In the genomic region with DNA sequence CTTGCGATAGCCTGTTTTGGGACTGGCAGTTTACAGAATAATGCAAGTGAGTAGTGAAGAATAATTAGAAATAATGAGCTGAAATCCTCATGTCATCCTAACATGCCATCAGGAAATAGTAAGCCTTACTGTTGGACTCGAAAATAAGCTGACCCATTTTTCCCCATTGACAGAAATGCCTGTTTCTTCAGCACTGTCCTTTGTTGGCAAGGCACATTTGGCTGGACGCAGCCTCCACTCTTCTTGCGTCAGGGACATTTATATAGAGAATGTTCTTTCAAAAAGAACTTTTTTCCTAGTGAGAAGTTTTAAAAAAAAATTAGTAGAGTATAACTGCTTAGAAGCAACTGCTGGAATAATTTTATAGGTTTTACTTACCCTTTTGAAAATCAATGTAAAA, we compare ENCODE assay signal across 16 cellular contexts.
"Had no signal": no experiment of that assay in that cellular context is flagged by ENCODE, and none has a peak within 500 bp of the region (broad histone marks: within the 10 kb centered on the region; RNA-seq: fewer than 3 reads in every experiment).

No MANE protein-coding gene starts in this region.

- H3K4me3 ChIP-seq: spleen, upper lobe of right lung had no signal

- H3K36me3 ChIP-seq: spleen, upper lobe of right lung had no signal

- H3K27me3 ChIP-seq: spleen, upper lobe of right lung had no signal

- H3K9me3 ChIP-seq: spleen, upper lobe of right lung had no signal

- H3K27ac ChIP-seq: upper lobe of right lung had no signal

- DNase-seq: activated CD4-positive, alpha-beta T cell treated with anti-CD3 and anti-CD28 coated beads for 48 hours; activated CD8-positive, alpha-beta memory T cell treated with anti-CD3 and anti-CD28 coated beads, Interleukin-2, amount 50 U/mL, for 48 hours; activated CD8-positive, alpha-beta T cell treated with anti-CD3 and anti-CD28 coated beads, Interleukin-2, amount 10 ng/mL, durations not matched to agents 7 days and 5 days; activated naive CD8-positive, alpha-beta T cell treated with anti-CD3 and anti-CD28 coated beads, Interleukin-2, amount 10 ng/mL, durations not matched to agents 7 days and 5 days; aorta; cortex of kidney; effector memory CD8-positive, alpha-beta T cell; glutamatergic neuron; immature natural killer cell; left colon; mesenchymal stem cell; nephron progenitor cell; spleen; stimulated activated CD4-positive, alpha-beta T cell treated with anti-CD3 and anti-CD28 coated beads, Interleukin-2, amount 100 ng/mL, for 24 hours; stimulated activated naive CD4-positive, alpha-beta T cell treated with Interleukin-2 at 50 U/mL for 16 hours; upper lobe of right lung had no signal
